Comparison of ENCODE assay signal across 1 cellular context in the genomic region with DNA sequence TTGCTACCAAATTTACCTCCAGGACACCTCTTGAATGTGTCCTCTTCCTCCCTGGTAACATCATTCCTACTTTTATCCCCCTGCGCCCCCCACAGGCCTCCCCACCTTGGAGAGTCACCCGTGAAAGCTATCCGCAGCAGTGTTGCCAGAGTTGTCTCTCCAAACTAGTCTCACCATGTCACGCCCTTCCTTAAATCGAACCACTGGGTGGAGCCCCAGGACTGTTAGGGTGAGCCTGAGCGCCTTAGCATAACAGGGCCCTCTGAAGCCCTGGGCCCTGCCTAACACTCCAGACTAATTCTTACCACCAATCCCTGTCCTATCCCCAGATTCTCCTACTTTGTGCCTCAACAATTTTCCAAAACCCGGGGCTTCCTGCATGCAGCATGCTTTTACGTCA.
TF ChIP-seq lines count a peak whose summit lies in the region.

No MANE protein-coding gene starts in this region.

TF ChIP-seq in HEK293T, 16 proteins besides CTCF, POLR2A, EP300 and RAD21 (continued from another document):
- TF ChIP-seq TARDBP (IDR thresholded peaks at IDR 0.05) (no peak), ZNF384 (IDR thresholded peaks at IDR 0.05) (no peak), NFRKB (IDR thresholded peaks at IDR 0.05) (no peak), SP1 (IDR thresholded peaks at IDR 0.05) (no peak), HDGF (IDR thresholded peaks at IDR 0.05; ENCODE audit: borderline replicate concordance) (no peak), LEF1 (IDR thresholded peaks at IDR 0.05; ENCODE audit: borderline replicate concordance) (no peak)
- TF ChIP-seq, protein P1, sequence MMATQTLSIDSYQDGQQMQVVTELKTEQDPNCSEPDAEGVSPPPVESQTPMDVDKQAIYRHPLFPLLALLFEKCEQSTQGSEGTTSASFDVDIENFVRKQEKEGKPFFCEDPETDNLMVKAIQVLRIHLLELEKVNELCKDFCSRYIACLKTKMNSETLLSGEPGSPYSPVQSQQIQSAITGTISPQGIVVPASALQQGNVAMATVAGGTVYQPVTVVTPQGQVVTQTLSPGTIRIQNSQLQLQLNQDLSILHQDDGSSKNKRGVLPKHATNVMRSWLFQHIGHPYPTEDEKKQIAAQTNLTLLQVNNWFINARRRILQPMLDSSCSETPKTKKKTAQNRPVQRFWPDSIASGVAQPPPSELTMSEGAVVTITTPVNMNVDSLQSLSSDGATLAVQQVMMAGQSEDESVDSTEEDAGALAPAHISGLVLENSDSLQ (IDR thresholded peaks at IDR 0.05) = no peak
